ENCODE assay signal across 1 cellular context in the genomic region with DNA sequence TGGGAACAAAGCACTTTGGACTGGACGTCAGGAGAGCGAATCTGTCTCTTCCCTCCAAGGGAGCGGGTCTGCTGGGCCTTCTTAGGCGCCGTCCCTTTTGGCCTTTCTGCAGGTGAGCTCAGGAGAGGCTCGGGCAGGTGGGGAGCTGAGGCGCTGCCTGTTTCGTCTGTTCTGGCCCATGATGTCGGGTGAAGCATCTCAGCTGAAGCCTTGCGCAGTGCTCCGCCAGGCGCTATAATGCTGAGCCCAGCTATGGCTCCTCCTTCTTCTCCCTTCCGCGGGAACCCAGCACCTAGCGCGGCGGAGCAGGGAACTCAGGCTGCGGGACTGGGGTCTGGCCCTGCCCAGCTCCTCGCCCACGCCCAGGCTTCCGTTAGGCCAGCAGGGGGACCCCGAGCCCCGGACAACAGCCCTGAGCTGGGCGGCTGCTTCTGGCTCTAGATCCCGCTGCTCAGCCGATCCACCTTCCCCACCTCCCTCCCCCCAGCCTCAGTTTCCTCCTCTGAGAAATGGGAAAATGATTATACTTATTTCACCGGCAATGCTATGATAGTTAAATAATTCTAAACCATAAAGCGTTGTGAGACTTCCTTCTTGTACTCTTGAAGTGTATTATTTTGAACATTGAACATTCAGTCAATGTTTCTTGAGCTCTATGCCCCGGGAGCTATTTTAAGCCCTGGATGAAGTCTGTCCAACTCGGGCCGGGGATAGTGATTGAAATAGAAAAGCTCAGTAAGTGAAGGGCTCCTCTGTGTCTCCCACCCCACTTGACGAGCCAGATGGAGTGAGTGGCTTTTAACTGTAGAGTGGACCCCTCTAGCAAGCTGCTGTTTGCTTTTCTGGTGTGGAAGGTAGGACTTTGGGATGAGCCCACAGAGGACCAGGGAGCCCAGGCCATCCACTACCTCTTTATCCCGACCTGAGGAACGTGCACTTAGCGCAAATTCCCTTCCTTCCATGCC.
TF ChIP-seq lines count a peak whose summit lies in the region.

No MANE protein-coding gene starts in this region.

TF ChIP-seq in WTC11, 78 proteins besides CTCF, POLR2A, EP300 and RAD21 (continued from another document):
- TF ChIP-seq, protein P1, sequence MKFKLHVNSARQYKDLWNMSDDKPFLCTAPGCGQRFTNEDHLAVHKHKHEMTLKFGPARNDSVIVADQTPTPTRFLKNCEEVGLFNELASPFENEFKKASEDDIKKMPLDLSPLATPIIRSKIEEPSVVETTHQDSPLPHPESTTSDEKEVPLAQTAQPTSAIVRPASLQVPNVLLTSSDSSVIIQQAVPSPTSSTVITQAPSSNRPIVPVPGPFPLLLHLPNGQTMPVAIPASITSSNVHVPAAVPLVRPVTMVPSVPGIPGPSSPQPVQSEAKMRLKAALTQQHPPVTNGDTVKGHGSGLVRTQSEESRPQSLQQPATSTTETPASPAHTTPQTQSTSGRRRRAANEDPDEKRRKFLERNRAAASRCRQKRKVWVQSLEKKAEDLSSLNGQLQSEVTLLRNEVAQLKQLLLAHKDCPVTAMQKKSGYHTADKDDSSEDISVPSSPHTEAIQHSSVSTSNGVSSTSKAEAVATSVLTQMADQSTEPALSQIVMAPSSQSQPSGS (CRISPR knock-in tag; IDR thresholded peaks at IDR 0.05; ENCODE audit: borderline replicate concordance, low read depth): no peak
- no peak for TF ChIP-seq TP53 (CRISPR knock-in tag; IDR thresholded peaks at IDR 0.05)
- no peak for TF ChIP-seq NFYB (CRISPR knock-in tag; conservative IDR thresholded peaks at IDR 0.05; ENCODE audit: low read depth)
- peak; percentile 55; the same call in 1 of the 2 replicates for TF ChIP-seq SP1 (CRISPR knock-in tag; conservative IDR thresholded peaks at IDR 0.05)
- TF ChIP-seq, protein P2, sequence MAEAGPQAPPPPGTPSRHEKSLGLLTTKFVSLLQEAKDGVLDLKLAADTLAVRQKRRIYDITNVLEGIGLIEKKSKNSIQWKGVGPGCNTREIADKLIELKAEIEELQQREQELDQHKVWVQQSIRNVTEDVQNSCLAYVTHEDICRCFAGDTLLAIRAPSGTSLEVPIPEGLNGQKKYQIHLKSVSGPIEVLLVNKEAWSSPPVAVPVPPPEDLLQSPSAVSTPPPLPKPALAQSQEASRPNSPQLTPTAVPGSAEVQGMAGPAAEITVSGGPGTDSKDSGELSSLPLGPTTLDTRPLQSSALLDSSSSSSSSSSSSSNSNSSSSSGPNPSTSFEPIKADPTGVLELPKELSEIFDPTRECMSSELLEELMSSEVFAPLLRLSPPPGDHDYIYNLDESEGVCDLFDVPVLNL (CRISPR knock-in tag; IDR thresholded peaks at IDR 0.05; ENCODE audit: borderline replicate concordance, low read depth): no peak
- TF ChIP-seq GTF2I (CRISPR knock-in tag; conservative IDR thresholded peaks at IDR 0.05): peak; percentile 93
- TF ChIP-seq, protein P3, sequence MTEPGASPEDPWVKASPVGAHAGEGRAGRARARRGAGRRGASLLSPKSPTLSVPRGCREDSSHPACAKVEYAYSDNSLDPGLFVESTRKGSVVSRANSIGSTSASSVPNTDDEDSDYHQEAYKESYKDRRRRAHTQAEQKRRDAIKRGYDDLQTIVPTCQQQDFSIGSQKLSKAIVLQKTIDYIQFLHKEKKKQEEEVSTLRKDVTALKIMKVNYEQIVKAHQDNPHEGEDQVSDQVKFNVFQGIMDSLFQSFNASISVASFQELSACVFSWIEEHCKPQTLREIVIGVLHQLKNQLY (CRISPR knock-in tag; IDR thresholded peaks at IDR 0.05): no peak
- no peak for TF ChIP-seq RELA (CRISPR knock-in tag; IDR thresholded peaks at IDR 0.05; ENCODE audit: borderline replicate concordance)
- no peak for TF ChIP-seq ELF4 (CRISPR knock-in tag; IDR thresholded peaks at IDR 0.05; ENCODE audit: low read depth)
- peak; percentile 34 for TF ChIP-seq ETV6 (CRISPR knock-in tag; IDR thresholded peaks at IDR 0.05)
- no peak for TF ChIP-seq ZNF138 (CRISPR knock-in tag; conservative IDR thresholded peaks at IDR 0.05)
- no peak for TF ChIP-seq ZNF671 (CRISPR knock-in tag; IDR thresholded peaks at IDR 0.05)
- peak; percentile 72 for TF ChIP-seq ZNF121 (CRISPR knock-in tag; IDR thresholded peaks at IDR 0.05)
